Comparison of ENCODE assay signal across 26 cellular contexts in genomic region chr12:118781692-118782091, GRCh38.
A peak's percentile ranks its signal among the peaks of the same experiment; 100 is the strongest.
DNase-seq lines count a peak whose midpoint lies in the region; ATAC-seq, FAIRE-seq and TF ChIP-seq lines count a peak whose summit lies in the region.
"Had no signal": no experiment of that assay in that cellular context is flagged by ENCODE, and none has a peak within 500 bp of the region (broad histone marks: within the 10 kb centered on the region; RNA-seq: fewer than 3 reads in every experiment).

No MANE protein-coding gene starts in this region.

- H3K4me1 ChIP-seq in esophagus muscularis mucosa (no peaks in the 10 kb centered on the region), iPS-18a (ENCODE audit: control insufficient read depth, low read depth, low read length) (peaks cover 17% of the 10 kb centered on the region)
- H3K4me1 ChIP-seq: BE2C had no signal

- 0 out of 2 replicates have a peak, but pooled peaks cover 3% of the 10 kb centered on the region for H3K9me3 Mint-ChIP-seq in WTC11

- no peaks in the 10 kb centered on the region for H3K36me3 Mint-ChIP-seq in WTC11
- H3K36me3 Mint-ChIP-seq: CD14-positive monocyte; CD4-positive, alpha-beta memory T cell; CD4-positive, CD25-positive, alpha-beta regulatory T cell; CD8-positive, alpha-beta memory T cell had no signal

- H3K27ac Mint-ChIP-seq in WTC11: no peak overlapping the region
- H3K27ac Mint-ChIP-seq: CD14-positive monocyte; CD4-positive, alpha-beta memory T cell; CD4-positive, CD25-positive, alpha-beta regulatory T cell; CD8-positive, alpha-beta memory T cell had no signal

- DNase-seq in WTC11 (ENCODE audit: low spot score) (no peak), esophagus muscularis mucosa (ENCODE audit: extremely low spot score) (peak; percentile 45), RCC 7860 (ENCODE audit: low spot score) (no peak), DMS79 treated with DMSO at 0.1 percent for 48 hours (lab: John Stamatoyannopoulos, UW) (no peak)
- DNase-seq in effector CD8-positive, alpha-beta T cell (lab: John Stamatoyannopoulos, UW): no peak
- DNase-seq in stimulated activated CD4-positive, alpha-beta T cell treated with anti-CD3 and anti-CD28 coated beads, Interleukin-12 subunit alpha, Interleukin-12 subunit beta, amount 100 ng/mL, for 4 hours: no peak
- DNase-seq: 8988T; ACHN; BE2C; C1 segment of cervical spinal cord; CD4-positive, alpha-beta memory T cell; CD4-positive, CD25-positive, alpha-beta regulatory T cell; CD8-positive, alpha-beta memory T cell; COR-L47; DMS 273 treated with DMSO at 0.1 percent for 48 hours; DMS153; DMS53; DMS79; GF-D8 had no signal

- H3K4me3 ChIP-seq in esophagus muscularis mucosa: no peak overlapping the region
- peak overlapping the region; percentile 14 for H3K4me3 ChIP-seq in iPS-18a (ENCODE audit: low read length)
- H3K4me3 ChIP-seq: BLaER1 had no signal

- peaks cover 16% of the 10 kb centered on the region for H3K4me1 Mint-ChIP-seq in WTC11
- H3K4me1 Mint-ChIP-seq: CD14-positive monocyte; CD4-positive, alpha-beta memory T cell; CD4-positive, CD25-positive, alpha-beta regulatory T cell; CD8-positive, alpha-beta memory T cell had no signal

- TF ChIP-seq CTCF in WTC11 (IDR thresholded peaks at IDR 0.05): no peak
- no peak for TF ChIP-seq CTCF in esophagus muscularis mucosa (IDR thresholded peaks at IDR 0.05)

- H3K4me3 Mint-ChIP-seq in WTC11: no peak overlapping the region
- H3K4me3 Mint-ChIP-seq: CD14-positive monocyte; CD4-positive, alpha-beta memory T cell; CD4-positive, CD25-positive, alpha-beta regulatory T cell; CD8-positive, alpha-beta memory T cell had no signal

- TF ChIP-seq POLR2A in esophagus muscularis mucosa (IDR thresholded peaks at IDR 0.05; ENCODE audit: low read depth): no peak

- H3K9me3 ChIP-seq in esophagus muscularis mucosa: no peaks in the 10 kb centered on the region
- no peaks in the 10 kb centered on the region for H3K9me3 ChIP-seq in iPS-18a (ENCODE audit: control insufficient read depth, low read depth, low read length)
- H3K9me3 ChIP-seq: BE2C, BLaER1 had no signal

- H3K36me3 ChIP-seq in esophagus muscularis mucosa (no peaks in the 10 kb centered on the region), iPS-18a (ENCODE audit: control insufficient read depth, low read depth, low read length) (no peaks in the 10 kb centered on the region)
- H3K36me3 ChIP-seq: BE2C, BLaER1 had no signal

- ATAC-seq in WTC11: peak; percentile 47

- TF ChIP-seq EP300 in esophagus muscularis mucosa (IDR thresholded peaks at IDR 0.05): no peak

- no peak for FAIRE-seq in RCC 7860 (lab: Jason Lieb, UNC)
- FAIRE-seq: A204.1, G401.6, GM12891, GM19239 had no signal

- H3K9ac ChIP-seq in iPS-18a (ENCODE audit: low read length): no peak overlapping the region
- H3K9ac ChIP-seq: BLaER1 had no signal

- no peaks in the 10 kb centered on the region for H3K27me3 ChIP-seq in esophagus muscularis mucosa
- no peaks in the 10 kb centered on the region for H3K27me3 ChIP-seq in iPS-18a (ENCODE audit: control insufficient read depth, insufficient read depth, low read length)
- H3K27me3 ChIP-seq: BE2C, BLaER1 had no signal

- POLR2A ChIA-PET in WTC11 (lab: Charles Lee): no interaction called here

- WGBS in esophagus muscularis mucosa: 85% methylated on average over 3 of the region's 3 CpGs

- CTCF ChIA-PET in WTC11 (lab: Charles Lee): no interaction called here

- peaks cover 8% of the 10 kb centered on the region for H3K27me3 Mint-ChIP-seq in WTC11 (ENCODE audit: low read depth)
- H3K27me3 Mint-ChIP-seq: CD4-positive, CD25-positive, alpha-beta regulatory T cell had no signal

- H3K27ac ChIP-seq in esophagus muscularis mucosa (replicated peaks in 1 of 4) (no peak overlapping the region), iPS-18a (ENCODE audit: low read length) (no peak overlapping the region)
- H3K27ac ChIP-seq: BLaER1 had no signal

- intact Hi-C loops in esophagus muscularis mucosa (cut with DNase I): no loop called here

TF ChIP-seq in WTC11, 78 proteins besides CTCF, POLR2A, EP300 and RAD21:
- no peak for TF ChIP-seq GRHL2 (CRISPR knock-in tag; IDR thresholded peaks at IDR 0.05; ENCODE audit: insufficient replicate concordance, severe bottlenecking)
